2 cellular contexts compared by ENCODE assay signal in the genomic region with DNA sequence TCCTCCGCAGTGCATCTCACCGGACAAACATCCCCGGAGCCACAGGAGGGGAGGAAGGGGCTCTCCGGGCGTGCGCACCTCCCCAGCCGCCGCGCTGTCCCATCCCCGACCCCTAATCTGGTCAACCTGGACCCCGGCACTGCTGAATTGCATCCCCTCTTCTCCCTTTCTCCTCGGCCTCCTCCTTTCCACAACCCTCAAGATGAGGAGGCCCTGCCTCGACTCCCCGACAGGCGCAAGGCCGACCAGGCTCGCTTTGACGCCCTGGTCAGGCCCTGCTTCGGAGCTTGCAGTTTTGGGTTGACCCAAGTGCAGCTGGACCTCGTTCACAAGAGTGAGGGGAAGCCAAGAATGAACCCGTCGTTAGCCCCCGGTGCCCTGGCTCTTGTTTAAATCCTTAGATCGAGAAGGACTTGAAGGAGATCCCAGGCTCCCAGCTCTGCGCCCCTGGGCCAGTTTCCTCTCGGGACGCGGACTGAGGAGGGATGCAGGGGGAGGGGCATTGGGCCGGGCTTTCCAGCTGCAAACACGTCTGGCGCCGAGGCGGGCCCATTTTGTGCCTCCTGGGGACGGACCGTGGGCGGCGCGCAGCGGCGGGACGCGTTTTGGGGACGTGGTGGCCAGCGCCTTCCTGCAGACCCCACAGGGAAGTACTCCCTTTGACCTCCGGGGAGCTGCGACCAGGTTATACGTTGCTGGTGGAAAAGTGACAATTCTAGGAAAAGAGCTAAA.
TF ChIP-seq lines count a peak whose summit lies in the region.

No MANE protein-coding gene starts in this region.

TF ChIP-seq in SK-N-SH, 30 proteins besides CTCF, POLR2A, EP300 and RAD21 (continued from another document):
- TF ChIP-seq, protein P1, sequence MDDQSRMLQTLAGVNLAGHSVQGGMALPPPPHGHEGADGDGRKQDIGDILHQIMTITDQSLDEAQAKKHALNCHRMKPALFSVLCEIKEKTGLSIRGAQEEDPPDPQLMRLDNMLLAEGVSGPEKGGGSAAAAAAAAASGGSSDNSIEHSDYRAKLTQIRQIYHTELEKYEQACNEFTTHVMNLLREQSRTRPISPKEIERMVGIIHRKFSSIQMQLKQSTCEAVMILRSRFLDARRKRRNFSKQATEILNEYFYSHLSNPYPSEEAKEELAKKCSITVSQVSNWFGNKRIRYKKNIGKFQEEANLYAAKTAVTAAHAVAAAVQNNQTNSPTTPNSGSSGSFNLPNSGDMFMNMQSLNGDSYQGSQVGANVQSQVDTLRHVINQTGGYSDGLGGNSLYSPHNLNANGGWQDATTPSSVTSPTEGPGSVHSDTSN (IDR thresholded peaks at IDR 0.05), result no peak
- no peak for TF ChIP-seq MXI1 (IDR thresholded peaks at IDR 0.05; ENCODE audit: low read depth, low read length)
- TF ChIP-seq GABPA (IDR thresholded peaks at IDR 0.05; ENCODE audit: low read depth), result no peak
- no peak for TF ChIP-seq MEF2A (IDR thresholded peaks at IDR 0.05; ENCODE audit: borderline replicate concordance, low read depth)
- TF ChIP-seq POLR2AphosphoS5 (IDR thresholded peaks at IDR 0.05; ENCODE audit: low read depth, low read length), result no peak

TF ChIP-seq in SK-N-SH treated with all-trans-retinoic acid at 6 μM for 48 hours, 23 proteins besides CTCF, POLR2A, EP300 and RAD21 (continued from another document):
- TF ChIP-seq, protein P2, sequence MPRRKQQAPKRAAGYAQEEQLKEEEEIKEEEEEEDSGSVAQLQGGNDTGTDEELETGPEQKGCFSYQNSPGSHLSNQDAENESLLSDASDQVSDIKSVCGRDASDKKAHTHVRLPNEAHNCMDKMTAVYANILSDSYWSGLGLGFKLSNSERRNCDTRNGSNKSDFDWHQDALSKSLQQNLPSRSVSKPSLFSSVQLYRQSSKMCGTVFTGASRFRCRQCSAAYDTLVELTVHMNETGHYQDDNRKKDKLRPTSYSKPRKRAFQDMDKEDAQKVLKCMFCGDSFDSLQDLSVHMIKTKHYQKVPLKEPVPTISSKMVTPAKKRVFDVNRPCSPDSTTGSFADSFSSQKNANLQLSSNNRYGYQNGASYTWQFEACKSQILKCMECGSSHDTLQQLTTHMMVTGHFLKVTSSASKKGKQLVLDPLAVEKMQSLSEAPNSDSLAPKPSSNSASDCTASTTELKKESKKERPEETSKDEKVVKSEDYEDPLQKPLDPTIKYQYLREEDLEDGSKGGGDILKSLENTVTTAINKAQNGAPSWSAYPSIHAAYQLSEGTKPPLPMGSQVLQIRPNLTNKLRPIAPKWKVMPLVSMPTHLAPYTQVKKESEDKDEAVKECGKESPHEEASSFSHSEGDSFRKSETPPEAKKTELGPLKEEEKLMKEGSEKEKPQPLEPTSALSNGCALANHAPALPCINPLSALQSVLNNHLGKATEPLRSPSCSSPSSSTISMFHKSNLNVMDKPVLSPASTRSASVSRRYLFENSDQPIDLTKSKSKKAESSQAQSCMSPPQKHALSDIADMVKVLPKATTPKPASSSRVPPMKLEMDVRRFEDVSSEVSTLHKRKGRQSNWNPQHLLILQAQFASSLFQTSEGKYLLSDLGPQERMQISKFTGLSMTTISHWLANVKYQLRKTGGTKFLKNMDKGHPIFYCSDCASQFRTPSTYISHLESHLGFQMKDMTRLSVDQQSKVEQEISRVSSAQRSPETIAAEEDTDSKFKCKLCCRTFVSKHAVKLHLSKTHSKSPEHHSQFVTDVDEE (CRISPR knock-in tag; IDR thresholded peaks at IDR 0.05), result no peak
- TF ChIP-seq ZNF8 (CRISPR knock-in tag; IDR thresholded peaks at IDR 0.05) (no peak), ARNTL (CRISPR knock-in tag; IDR thresholded peaks at IDR 0.05; ENCODE audit: borderline replicate concordance, low read depth) (no peak), GLIS3 (CRISPR knock-in tag; IDR thresholded peaks at IDR 0.05) (no peak), PPARA (CRISPR knock-in tag; IDR thresholded peaks at IDR 0.05; ENCODE audit: borderline replicate concordance) (no peak), CSDC2 (CRISPR knock-in tag; IDR thresholded peaks at IDR 0.05) (no peak), TCF4 (CRISPR knock-in tag; IDR thresholded peaks at IDR 0.05; ENCODE audit: borderline replicate concordance) (no peak), ZNF565 (CRISPR knock-in tag; conservative IDR thresholded peaks at IDR 0.05; ENCODE audit: low read depth) (no peak), TOX (CRISPR knock-in tag; IDR thresholded peaks at IDR 0.05; ENCODE audit: borderline replicate concordance) (no peak), ZC3H10 (CRISPR knock-in tag; IDR thresholded peaks at IDR 0.05) (no peak)
- TF ChIP-seq, protein P3, sequence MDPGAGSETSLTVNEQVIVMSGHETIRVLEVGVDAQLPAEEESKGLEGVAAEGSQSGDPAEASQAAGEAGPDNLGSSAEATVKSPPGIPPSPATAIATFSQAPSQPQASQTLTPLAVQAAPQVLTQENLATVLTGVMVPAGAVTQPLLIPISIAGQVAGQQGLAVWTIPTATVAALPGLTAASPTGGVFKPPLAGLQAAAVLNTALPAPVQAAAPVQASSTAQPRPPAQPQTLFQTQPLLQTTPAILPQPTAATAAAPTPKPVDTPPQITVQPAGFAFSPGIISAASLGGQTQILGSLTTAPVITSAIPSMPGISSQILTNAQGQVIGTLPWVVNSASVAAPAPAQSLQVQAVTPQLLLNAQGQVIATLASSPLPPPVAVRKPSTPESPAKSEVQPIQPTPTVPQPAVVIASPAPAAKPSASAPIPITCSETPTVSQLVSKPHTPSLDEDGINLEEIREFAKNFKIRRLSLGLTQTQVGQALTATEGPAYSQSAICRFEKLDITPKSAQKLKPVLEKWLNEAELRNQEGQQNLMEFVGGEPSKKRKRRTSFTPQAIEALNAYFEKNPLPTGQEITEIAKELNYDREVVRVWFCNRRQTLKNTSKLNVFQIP (CRISPR knock-in tag; IDR thresholded peaks at IDR 0.05; ENCODE audit: borderline replicate concordance, low read depth), result no peak
